ENCODE assay signal across 21 cellular contexts in genomic region chr1:185352067-185352466, GRCh38. TPM values are rescaled to one million over a fixed set of nuclear protein-coding genes. Genes with fewer than 3 reads are reported as not detected.
DNase-seq lines count a peak whose midpoint lies in the region; ATAC-seq and TF ChIP-seq lines count a peak whose summit lies in the region.
"Had no signal": no experiment of that assay in that cellular context is flagged by ENCODE, and none has a peak within 500 bp of the region (broad histone marks: within the 10 kb centered on the region; RNA-seq: fewer than 3 reads in every experiment).

No MANE protein-coding gene starts in this region.

- no peak overlapping the region for H3K4me3 ChIP-seq in A673 (ENCODE audit: low read depth, low read length, poor library complexity, severe bottlenecking)
- no peak overlapping the region for H3K4me3 ChIP-seq in esophagus squamous epithelium
- H3K4me3 ChIP-seq: gastroesophageal sphincter, Peyer's patch, suprapubic skin had no signal

- CTCF ChIA-PET in A673 (lab: Charles Lee), result no interaction called here

- H3K9me3 ChIP-seq in A673 (ENCODE audit: low read depth, low read length, poor library complexity, severe bottlenecking), result no peaks in the 10 kb centered on the region
- H3K9me3 ChIP-seq in esophagus squamous epithelium, result no peaks in the 10 kb centered on the region
- H3K9me3 ChIP-seq: gastroesophageal sphincter, Peyer's patch, suprapubic skin had no signal

- H3K4me3 Mint-ChIP-seq in activated T-helper 17 cell treated with anti-CD3 and anti-CD28 coated beads, Interleukin-2, amount 50 U/mL, for 72 hours, result no peak overlapping the region
- H3K4me3 Mint-ChIP-seq: activated CD4-positive, alpha-beta memory T cell treated with anti-CD3 and anti-CD28 coated beads, Interleukin-2, amount 10 ng/mL, durations not matched to agents 7 days and 5 days had no signal

- H3K27me3 ChIP-seq in A673 (replicated peaks; ENCODE audit: insufficient read depth, low read depth, low read length, poor library complexity), result no peaks in the 10 kb centered on the region
- H3K27me3 ChIP-seq in esophagus squamous epithelium, result no peaks in the 10 kb centered on the region
- H3K27me3 ChIP-seq: gastroesophageal sphincter, Peyer's patch, suprapubic skin had no signal

- no TSS peak for BruUV-seq in A673 (replicated peaks; lab: Mats Ljungman, UMichigan)

- no peak for TF ChIP-seq POLR2A in esophagus squamous epithelium (IDR thresholded peaks at IDR 0.05)

- H3K27ac ChIP-seq in A673 (ENCODE audit: low read depth, low read length, poor library complexity, severe bottlenecking) (no peak overlapping the region), esophagus squamous epithelium (no peak overlapping the region), caudate nucleus (ENCODE audit: low read depth, low read length) (no peak overlapping the region)
- H3K27ac ChIP-seq: gastroesophageal sphincter, KMS-11, Peyer's patch, suprapubic skin had no signal

- ATAC-seq in activated T-helper 17 cell treated with anti-CD3 and anti-CD28 coated beads, Interleukin-2, amount 50 U/mL, for 72 hours (replicated peaks), result no peak
- ATAC-seq: gastroesophageal sphincter, sciatic nerve had no signal

- POLR2A ChIA-PET in A673 (lab: Charles Lee; ENCODE audit: low non-redundant PET), result no interaction called here

- peaks cover 8% of the 10 kb centered on the region for H3K4me1 Mint-ChIP-seq in activated T-helper 17 cell treated with anti-CD3 and anti-CD28 coated beads, Interleukin-2, amount 50 U/mL, for 72 hours

- H3K4me1 ChIP-seq in A673 (ENCODE audit: insufficient read depth, low read length, poor library complexity, severe bottlenecking) (peaks cover 12% of the 10 kb centered on the region), esophagus squamous epithelium (peaks cover 0 to 26% (median 0%) of the 10 kb centered on the region in 3 donors)

- intact Hi-C loops in A673 (cut with micrococcal nuclease; ENCODE audit: unreplicated experiment) (no loop called here), esophagus squamous epithelium (cut with DNase I) (no loop called here)

- H3K9me3 Mint-ChIP-seq in activated T-helper 17 cell treated with anti-CD3 and anti-CD28 coated beads, Interleukin-2, amount 50 U/mL, for 72 hours, result no peaks in the 10 kb centered on the region
- H3K9me3 Mint-ChIP-seq: activated CD4-positive, alpha-beta memory T cell treated with anti-CD3 and anti-CD28 coated beads, Interleukin-2, amount 10 ng/mL, durations not matched to agents 7 days and 5 days had no signal

- H3K27ac Mint-ChIP-seq in activated T-helper 17 cell treated with anti-CD3 and anti-CD28 coated beads, Interleukin-2, amount 50 U/mL, for 72 hours, result no peak overlapping the region
- H3K27ac Mint-ChIP-seq: activated CD4-positive, alpha-beta memory T cell treated with anti-CD3 and anti-CD28 coated beads, Interleukin-2, amount 10 ng/mL, durations not matched to agents 7 days and 5 days had no signal

- no peaks in the 10 kb centered on the region for H3K27me3 Mint-ChIP-seq in activated T-helper 17 cell treated with anti-CD3 and anti-CD28 coated beads, Interleukin-2, amount 50 U/mL, for 72 hours
- H3K27me3 Mint-ChIP-seq: activated CD4-positive, alpha-beta memory T cell treated with anti-CD3 and anti-CD28 coated beads, Interleukin-2, amount 10 ng/mL, durations not matched to agents 7 days and 5 days had no signal

- peak; percentile 55 for DNase-seq in A673 (ENCODE audit: low spot score)
- peak; percentile 24 for DNase-seq in LHCN-M2 (ENCODE audit: low read depth)
- DNase-seq in astrocyte of the hippocampus (ENCODE audit: low read depth, low spot score), result peak; percentile 30
- peak; percentile 50 for DNase-seq in glomerular endothelial cell (ENCODE audit: extremely low read depth, low read depth, low spot score)
- DNase-seq in esophagus squamous epithelium (lab: John Stamatoyannopoulos, UW), result no peak
- no peak for DNase-seq in occipital lobe (lab: John Stamatoyannopoulos, UW)
- DNase-seq in caudate nucleus (lab: John Stamatoyannopoulos, UW), result no peak
- DNase-seq: activated CD4-positive, alpha-beta memory T cell treated with anti-CD3 and anti-CD28 coated beads, Interleukin-2, amount 10 ng/mL, durations not matched to agents 7 days and 5 days; central memory CD4-positive, alpha-beta T cell; islet precursor cell; NCI-H1436 treated with DMSO at 0.1 percent for 48 hours; NCI-H524 treated with DMSO at 0.1 percent for 48 hours; Peyer's patch; stimulated activated CD4-positive, alpha-beta T cell treated with anti-CD3 and anti-CD28 coated beads, Interleukin-2, amount 100 ng/mL, for 48 hours; stimulated activated CD8-positive, alpha-beta memory T cell treated with anti-CD3 and anti-CD28 coated beads, Interleukin-4, amount 100 ng/mL, for 48 hours; SW 1271 had no signal

- H3K36me3 ChIP-seq in A673 (ENCODE audit: insufficient read depth, low read length, poor library complexity, severe bottlenecking), result no peaks in the 10 kb centered on the region
- H3K36me3 ChIP-seq in esophagus squamous epithelium, result no peaks in the 10 kb centered on the region
- H3K36me3 ChIP-seq: gastroesophageal sphincter, Peyer's patch, suprapubic skin had no signal

- TF ChIP-seq CTCF in A673 (conservative IDR thresholded peaks at IDR 0.05; ENCODE audit: low read depth, low read length) (no peak), esophagus squamous epithelium (IDR thresholded peaks at IDR 0.05) (no peak)

- H3K36me3 Mint-ChIP-seq in activated T-helper 17 cell treated with anti-CD3 and anti-CD28 coated beads, Interleukin-2, amount 50 U/mL, for 72 hours (ENCODE audit: low read depth), result no peaks in the 10 kb centered on the region

- WGBS in esophagus squamous epithelium, 2 donors, result 52 to 79% methylated on average over 1 of the region's 1 CpG

RNA-seq across cellular contexts. Expression of gene IVNS1ABP, which starts 35.0 kb away (rescaled TPM):
- total RNA-seq in A673 (2021) (221 and 263 TPM in 2 replicates), LHCN-M2 (2014; rRNA removed) (73.6 and 85.0 TPM in 2 replicates), glomerular endothelial cell (32.5 and 45.9 TPM in 2 replicates), esophagus squamous epithelium (10 to 100 TPM; 42.1 to 98.4 (median 52.5) TPM), occipital lobe (249 TPM)
- polyA plus RNA-seq in LHCN-M2 (2012), result 25.0 TPM
- total RNA-seq in activated T-helper 17 cell treated with anti-CD3 and anti-CD28 coated beads, Interleukin-2, amount 50 U/mL, for 72 hours, result 100 to 1,000 TPM; 215 to 269 TPM

Comparison
In these comparisons a context has a peak if more than half of its experiments do, and no peak if none do; other contexts are left out.
1. DNase-seq: peak in A673 (single experiment), LHCN-M2 (single experiment), astrocyte of the hippocampus (single experiment) and glomerular endothelial cell (single experiment); none in esophagus squamous epithelium (single experiment), occipital lobe (single experiment) and caudate nucleus (0 of 61).